In genomic region chr18:79386547-79386946, GRCh38 we compare ENCODE assay signal across 26 cellular contexts.
"Had no signal": no experiment of that assay in that cellular context is flagged by ENCODE, and none has a peak within 500 bp of the region (broad histone marks: within the 10 kb centered on the region; RNA-seq: fewer than 3 reads in every experiment).

No MANE protein-coding gene starts in this region.

- H3K4me1 ChIP-seq: adrenal gland, ascending aorta, gastrocnemius medialis, lower lobe of right lung, thyroid gland had no signal

- FAIRE-seq: colon, keratinocyte had no signal

- H3K27ac Mint-ChIP-seq: activated CD4-positive, alpha-beta memory T cell treated with anti-CD3 and anti-CD28 coated beads for 36 hours; activated T-cell treated with anti-CD3 and anti-CD28 coated beads, Interleukin-2, amount 50 U/mL, for 24 hours; activated T-helper 2 cell treated with anti-CD3 and anti-CD28 coated beads, Interferon-gamma antibody, Interleukin-2, Interleukin-4, amounts not matched to agents 10 μg/mL and 5 μg/mL and 100 μg/mL, durations not matched to agents 14 hours and 24 hours and 36 hours; effector memory CD8-positive, alpha-beta T cell; WTC11 had no signal

- DNase-seq: activated CD4-positive, alpha-beta memory T cell treated with anti-CD3 and anti-CD28 coated beads for 36 hours; activated CD4-positive, alpha-beta T cell treated with anti-CD3 and anti-CD28 coated beads for 4 hours; activated naive CD4-positive, alpha-beta T cell; activated T-cell treated with anti-CD3 and anti-CD28 coated beads, Interleukin-2, amount 50 U/mL, for 24 hours; brain microvascular endothelial cell; central memory CD4-positive, alpha-beta T cell; effector memory CD8-positive, alpha-beta T cell; esophagus squamous epithelium; hypothalamus; lower lobe of right lung; naive thymus-derived CD4-positive, alpha-beta T cell; retina; stimulated activated CD4-positive, alpha-beta T cell treated with anti-CD3 and anti-CD28 coated beads, Interleukin-4, amount 100 ng/mL, for 24 hours; stimulated activated naive CD4-positive, alpha-beta T cell treated with Interleukin-2 at 50 U/mL for 16 hours; T-helper 9 cell had no signal

- H3K4me3 ChIP-seq: adrenal gland, ascending aorta, dorsolateral prefrontal cortex, esophagus squamous epithelium, gastrocnemius medialis, lower lobe of right lung, thyroid gland had no signal

- H3K27ac ChIP-seq: adrenal gland, ascending aorta, brain microvascular endothelial cell, dorsolateral prefrontal cortex, esophagus squamous epithelium, gastrocnemius medialis, lower lobe of right lung, thyroid gland had no signal

- H3K36me3 ChIP-seq: adrenal gland, ascending aorta, brain microvascular endothelial cell, esophagus squamous epithelium, gastrocnemius medialis, lower lobe of right lung, thyroid gland had no signal

- H3K27me3 Mint-ChIP-seq: activated naive CD8-positive, alpha-beta T cell had no signal

- H3K9me3 Mint-ChIP-seq: activated CD4-positive, alpha-beta memory T cell treated with anti-CD3 and anti-CD28 coated beads for 36 hours; activated T-cell treated with anti-CD3 and anti-CD28 coated beads, Interleukin-2, amount 50 U/mL, for 24 hours; activated T-helper 2 cell treated with anti-CD3 and anti-CD28 coated beads, Interferon-gamma antibody, Interleukin-2, Interleukin-4, amounts not matched to agents 10 μg/mL and 5 μg/mL and 100 μg/mL, durations not matched to agents 14 hours and 24 hours and 36 hours; effector memory CD8-positive, alpha-beta T cell; neural crest cell; WTC11 had no signal

- H3K36me3 Mint-ChIP-seq: activated CD4-positive, alpha-beta memory T cell treated with anti-CD3 and anti-CD28 coated beads for 36 hours; activated naive CD8-positive, alpha-beta T cell; naive thymus-derived CD4-positive, alpha-beta T cell; WTC11 had no signal

- H3K9me3 ChIP-seq: adrenal gland, ascending aorta, esophagus squamous epithelium, gastrocnemius medialis, lower lobe of right lung, thyroid gland had no signal

- H3K27me3 ChIP-seq: ascending aorta, gastrocnemius medialis had no signal

- H3K4me3 Mint-ChIP-seq: activated CD4-positive, alpha-beta memory T cell treated with anti-CD3 and anti-CD28 coated beads for 36 hours; activated naive CD8-positive, alpha-beta T cell; activated T-cell treated with anti-CD3 and anti-CD28 coated beads, Interleukin-2, amount 50 U/mL, for 24 hours; effector memory CD8-positive, alpha-beta T cell; naive thymus-derived CD4-positive, alpha-beta T cell; neural crest cell; WTC11 had no signal

- ATAC-seq: effector memory CD8-positive, alpha-beta T cell; gastrocnemius medialis; lower lobe of right lung; naive thymus-derived CD4-positive, alpha-beta T cell; WTC11 had no signal
